ENCODE assay signal across 10 cellular contexts in genomic region chr15:89998141-89998661, GRCh38. TPM values are rescaled to one million over a fixed set of nuclear protein-coding genes. Genes with fewer than 3 reads are reported as not detected.
DNase-seq lines count a peak whose midpoint lies in the region; ATAC-seq and TF ChIP-seq lines count a peak whose summit lies in the region.
"Had no signal": no experiment of that assay in that cellular context is flagged by ENCODE, and none has a peak within 500 bp of the region (broad histone marks: within the 10 kb centered on the region; RNA-seq: fewer than 3 reads in every experiment).

No MANE protein-coding gene starts in this region.

- no peak overlapping the region for H3K4ac ChIP-seq in IMR-90 (ENCODE audit: low read depth, low read length)

- no peak overlapping the region for H3K18ac ChIP-seq in IMR-90 (ENCODE audit: low read depth, low read length)

- H3K14ac ChIP-seq in IMR-90 (replicated peaks; ENCODE audit: low read depth, low read length), result no peak overlapping the region

- in situ Hi-C loops in IMR-90 (cut with MboI; ENCODE audit: low sequenced_read_pairs), result no loop called here

- DNase-seq in IMR-90, result peak; percentile 85
- DNase-seq in kidney glomerular epithelial cell (lab: John Stamatoyannopoulos, UW), result peak; percentile 16
- DNase-seq in GM10248 (ENCODE audit: extremely low spot score), result no peak
- no peak for DNase-seq in activated effector memory CD4-positive, alpha-beta T cell treated with anti-CD3 and anti-CD28 coated beads, Interleukin-2, amount 50 U/mL, for 16 hours
- no peak for DNase-seq in effector CD4-positive, alpha-beta T cell
- DNase-seq in pons (ENCODE audit: low spot score), result no peak
- DNase-seq: activated CD4-positive, alpha-beta T cell treated with anti-CD3 and anti-CD28 coated beads, Interleukin-2, amount 50 U/mL, for 48 hours; central memory CD4-positive, alpha-beta T cell had no signal

- no peak overlapping the region for H2BK120ac ChIP-seq in IMR-90 (ENCODE audit: low read depth, low read length)

- dilution Hi-C loops in IMR-90 (cut with HindIII; ENCODE audit: low sequenced_read_pairs, unreplicated experiment), result no loop called here

- H4K91ac ChIP-seq in IMR-90 (ENCODE audit: insufficient read depth, low read depth, low read length), result no peak overlapping the region

- peak overlapping the region; percentile 49; the same call in 1 of the 2 replicates for H2AK5ac ChIP-seq in IMR-90 (ENCODE audit: low read depth, low read length)

- H3K79me1 ChIP-seq in IMR-90 (ENCODE audit: low read depth in 1 of 2, low read length in 2 of 2), result peaks cover 5 to 27% of the 10 kb centered on the region in 2 experiments; a peak in 3 of 4 replicates

- H2AK9ac ChIP-seq in IMR-90 (replicated peaks; ENCODE audit: low read depth, low read length, poor library complexity), result peak overlapping the region; percentile 81

- no peak for TF ChIP-seq CTCF in IMR-90 (conservative IDR thresholded peaks at IDR 0.05; ENCODE audit: low read depth, low read length)
- TF ChIP-seq CTCF in VCaP (conservative IDR thresholded peaks at IDR 0.05), result no peak
- TF ChIP-seq CTCF in GM10248 (IDR thresholded peaks at IDR 0.05; ENCODE audit: control extremely low read depth, extremely low read depth, low read depth, missing control alignments), result no peak

- TF ChIP-seq RAD21 in IMR-90 (IDR thresholded peaks at IDR 0.05; ENCODE audit: low read length), result 0 out of 2 replicates have a peak, but pooled peaks have one; percentile 1

- H2BK5ac ChIP-seq in IMR-90 (ENCODE audit: low read depth, low read length, poor library complexity, severe bottlenecking), result no peak overlapping the region

- no peak overlapping the region for H3K27ac ChIP-seq in BLaER1
- H3K27ac ChIP-seq in IMR-90 (ENCODE audit: insufficient read depth, low read length), result no peak overlapping the region
- H3K27ac ChIP-seq in VCaP, result peak overlapping the region; percentile 97; the same call in 1 of the 2 replicates

- peak overlapping the region; percentile 5; the same call in 1 of the 3 replicates for H2BK15ac ChIP-seq in IMR-90 (ENCODE audit: low read depth, low read length)

- ATAC-seq in IMR-90 (ENCODE audit: low read depth), result no peak

- H3K9me3 ChIP-seq in BLaER1 (no peaks in the 10 kb centered on the region), IMR-90 (ENCODE audit: control insufficient read depth, insufficient read depth, low read length) (no peaks in the 10 kb centered on the region)

- H4K20me1 ChIP-seq in BLaER1 (0 out of 2 replicates have a peak, but pooled peaks cover 2% of the 10 kb centered on the region), IMR-90 (ENCODE audit: insufficient read depth, low read length) (no peaks in the 10 kb centered on the region)

- CTCF ChIA-PET in IMR-90 (lab: Yijun Ruan, JAX), result no interaction called here
- CTCF ChIA-PET in GM10248 (lab: Yijun Ruan, JAX), result interaction anchor here (1.2 to 2.4 kb wide), 5 partner anchors 11 to 86 kb away, joined by 3 to 10 read pairs (median 8); no protein-coding TSS in a partner anchor

- H3K9ac ChIP-seq in BLaER1 (no peak overlapping the region), IMR-90 (ENCODE audit: low read depth, low read length) (no peak overlapping the region)

- WGBS in IMR-90 (ENCODE audit: extremely low coverage in 2 of 2, insufficient read length in 1 of 2), 2 experiments, result 100% methylated on average over 1 of the region's 5 CpGs; no CpG with 5 or more reads in 1 of the 2 experiments

- no TSS peak for BruUV-seq in IMR-90 (replicated peaks; lab: Mats Ljungman, UMichigan)

- H3K56ac ChIP-seq in IMR-90 (ENCODE audit: extremely low read depth, insufficient read depth, low read length), result no peak overlapping the region

- H3K36me3 ChIP-seq in BLaER1 (no peaks in the 10 kb centered on the region), IMR-90 (ENCODE audit: control insufficient read depth, insufficient read depth, low read length) (no peaks in the 10 kb centered on the region)

- H3K4me1 ChIP-seq in BLaER1, result peaks cover 37% of the 10 kb centered on the region
- H3K4me1 ChIP-seq in IMR-90 (ENCODE audit: control insufficient read depth, insufficient read depth, low read length), result peaks cover 11% of the 10 kb centered on the region

- H2AFZ ChIP-seq in IMR-90 (replicated peaks; ENCODE audit: low read length, poor library complexity), result peak overlapping the region; percentile 46

- peak overlapping the region in 1 of 2 experiments; percentile 1; a peak in 1 of 4 replicates for H4K8ac ChIP-seq in IMR-90 (ENCODE audit: low read depth in 2 of 2, low read length in 2 of 2)

- intact Hi-C loops in IMR-90 (cut with micrococcal nuclease), result no loop called here

- H3K9me1 ChIP-seq in IMR-90 (ENCODE audit: insufficient read depth, low read length), result peaks cover 15% of the 10 kb centered on the region

- H3K4me2 ChIP-seq in BLaER1 (0 out of 2 replicates have a peak overlapping the region, but pooled peaks have one; percentile 97), IMR-90 (ENCODE audit: low read depth, low read length) (no peak overlapping the region)

- POLR2A ChIA-PET in IMR-90 (lab: Charles Lee; ENCODE audit: unreplicated experiment) (interaction anchor here (0.5 to 0.6 kb wide), 2 partner anchors 10 to 501 kb away, joined by 3 to 5 read pairs; no protein-coding TSS in a partner anchor), GM10248 (lab: Yijun Ruan, JAX) (no interaction called here)

- H3K27me3 ChIP-seq in BLaER1 (no peaks in the 10 kb centered on the region), IMR-90 (ENCODE audit: control insufficient read depth, insufficient read depth, low read length) (no peaks in the 10 kb centered on the region)

- H3K23ac ChIP-seq in IMR-90 (ENCODE audit: low read depth, low read length), result no peak overlapping the region

- H2BK20ac ChIP-seq in IMR-90 (ENCODE audit: low read depth, low read length), result no peak overlapping the region

- H3K4me3 ChIP-seq in BLaER1 (no peak overlapping the region), IMR-90 (ENCODE audit: insufficient read depth, low read depth, low read length) (no peak overlapping the region)

- no peak overlapping the region for H4K5ac ChIP-seq in IMR-90 (ENCODE audit: low read depth, low read length)

- no peak for TF ChIP-seq POLR2A in IMR-90 (IDR thresholded peaks at IDR 0.05; ENCODE audit: low read depth, low read length)

TF ChIP-seq in IMR-90, 13 proteins besides CTCF, POLR2A, EP300 and RAD21:
- peak; percentile 7; the same call in 1 of the 2 replicates for TF ChIP-seq CEBPB (IDR thresholded peaks at IDR 0.05; ENCODE audit: low read depth, low read length)
- TF ChIP-seq RFX5 (IDR thresholded peaks at IDR 0.05; ENCODE audit: low read depth, low read length), result no peak
- TF ChIP-seq USF2 (IDR thresholded peaks at IDR 0.05; ENCODE audit: low read depth, low read length), result no peak
- peak; percentile 23; the same call in 1 of the 2 replicates for TF ChIP-seq BHLHE40 (IDR thresholded peaks at IDR 0.05; ENCODE audit: low read depth, low read length)
- TF ChIP-seq ELK1 (IDR thresholded peaks at IDR 0.05; ENCODE audit: borderline replicate concordance, low read depth, low read length), result no peak
- TF ChIP-seq MAFK (IDR thresholded peaks at IDR 0.05; ENCODE audit: low read depth, low read length), result no peak
- TF ChIP-seq SMC3 (IDR thresholded peaks at IDR 0.05; ENCODE audit: low read depth, low read length), result no peak
- TF ChIP-seq RCOR1 (IDR thresholded peaks at IDR 0.05; ENCODE audit: insufficient replicate concordance, low read length), result no peak
- peak; percentile 58; the same call in 1 of the 2 replicates for TF ChIP-seq FOS (IDR thresholded peaks at IDR 0.05; ENCODE audit: low read depth, low read length)
- no peak for TF ChIP-seq CHD1 (IDR thresholded peaks at IDR 0.05; ENCODE audit: low read depth, low read length)
- TF ChIP-seq MAZ (IDR thresholded peaks at IDR 0.05; ENCODE audit: borderline replicate concordance, low read depth, low read length), result no peak
- no peak for TF ChIP-seq MXI1 (IDR thresholded peaks at IDR 0.05; ENCODE audit: borderline replicate concordance, low read depth, low read length)
- no peak for TF ChIP-seq NFE2L2 (IDR thresholded peaks at IDR 0.05; ENCODE audit: low read depth, low read length)

RNA-seq across cellular contexts. Expression of gene ZNF710, which starts 2.9 kb away (rescaled TPM):
- total RNA-seq in IMR-90 (2012; rRNA removed), result 8.2 and 8.9 TPM in 2 replicates
- polyA plus RNA-seq in IMR-90 (2012; rRNA removed), result 7.6 and 9.2 TPM in 2 replicates
- polyA plus RNA-seq in IMR-90 (2012; cell fraction: cytosol; rRNA removed), result 4.4 and 6.6 TPM in 2 replicates
- 12.5 and 18.6 TPM in 2 replicates for polyA plus RNA-seq in IMR-90 (2012; cell fraction: nucleus; rRNA removed; ENCODE audit: low replicate concordance)

Comparison
In these comparisons a context has a peak if more than half of its experiments do, and no peak if none do; other contexts are left out.
1. DNase-seq: peak in IMR-90 (single experiment) and kidney glomerular epithelial cell (single experiment); none in GM10248 (single experiment), activated effector memory CD4-positive, alpha-beta T cell treated with anti-CD3 and anti-CD28 coated beads, Interleukin-2, amount 50 U/mL, for 16 hours (single experiment), effector CD4-positive, alpha-beta T cell (single experiment) and pons (single experiment).